Comparison of ENCODE assay signal across 8 cellular contexts in genomic region chr12:109053382-109054123, GRCh38. TPM values are rescaled to one million over a fixed set of nuclear protein-coding genes. Genes with fewer than 3 reads are reported as not detected.
DNase-seq lines count a peak whose midpoint lies in the region; ATAC-seq and TF ChIP-seq lines count a peak whose summit lies in the region.

No MANE protein-coding gene starts in this region.

- H3K9ac ChIP-seq in colonic mucosa (ENCODE audit: low read depth in 2 of 2, low read length in 2 of 2), result peak overlapping the region; percentile 90 to 97
- H3K9ac ChIP-seq in muscle layer of colon (ENCODE audit: low read length), result peak overlapping the region; percentile 84

- H3K9me3 ChIP-seq in colonic mucosa (no peaks in the 10 kb centered on the region), muscle layer of colon (ENCODE audit: low read length) (no peaks in the 10 kb centered on the region), tibial nerve (no peaks in the 10 kb centered on the region)

- H3K36me3 ChIP-seq in colonic mucosa (no peaks in the 10 kb centered on the region), muscle layer of colon (ENCODE audit: insufficient read depth, low read length) (peaks cover 13% of the 10 kb centered on the region), tibial nerve (peaks cover 0 to 19% (median 0%) of the 10 kb centered on the region in 3 donors)

- peak overlapping the region; percentile 93 for H3K4me3 ChIP-seq in GM12865 (ENCODE audit: low read depth, low read length)
- peak overlapping the region; percentile 74 for H3K4me3 ChIP-seq in colonic mucosa
- H3K4me3 ChIP-seq in muscle layer of colon (ENCODE audit: low read depth in 1 of 2, low read length in 2 of 2), result peak overlapping the region; percentile 59 to 93
- H3K4me3 ChIP-seq in tibial nerve, result peak overlapping the region; percentile 73 to 84 (median 78)

- no peak for TF ChIP-seq EP300 in tibial nerve (IDR thresholded peaks at IDR 0.05)

- TF ChIP-seq CTCF in GM12865 (IDR thresholded peaks at IDR 0.05; ENCODE audit: insufficient read depth, low read depth, low read length, missing control alignments) (no peak), colonic mucosa (IDR thresholded peaks at IDR 0.05) (no peak), tibial nerve (IDR thresholded peaks at IDR 0.05) (no peak)

- TF ChIP-seq POLR2A in Raji (IDR thresholded peaks at IDR 0.05; ENCODE audit: insufficient read depth, low read depth, low read length), result 0 out of 2 replicates have a peak, but pooled peaks have one; percentile 25
- no peak for TF ChIP-seq POLR2A in tibial nerve (IDR thresholded peaks at IDR 0.05)

- H3K4me1 ChIP-seq in colonic mucosa (no peaks in the 10 kb centered on the region), muscle layer of colon (ENCODE audit: insufficient read depth, low read length) (peaks cover 13% of the 10 kb centered on the region), tibial nerve (peaks cover 0 to 34% (median 11%) of the 10 kb centered on the region in 4 donors)

- DNase-seq in GM12865 (ENCODE audit: low read depth), result peak; percentile 64
- peak; percentile 34 for DNase-seq in colonic mucosa
- DNase-seq in tibial nerve (ENCODE audit: low spot score in 2 of 2), result no peak
- DNase-seq in NCI-H1930 (lab: John Stamatoyannopoulos, UW), result no peak
- no peak for DNase-seq in HPDE6-E6E7 (ENCODE audit: extremely low spot score)

- intact Hi-C loops in colonic mucosa (cut with DNase I), result no loop called here

- no peaks in the 10 kb centered on the region for H3K27me3 ChIP-seq in colonic mucosa
- H3K27me3 ChIP-seq in muscle layer of colon (ENCODE audit: control insufficient read depth in 1 of 2, insufficient read depth in 2 of 2, low read length in 2 of 2), result no peaks in the 10 kb centered on the region
- no peaks in the 10 kb centered on the region for H3K27me3 ChIP-seq in tibial nerve

- H3K27ac ChIP-seq in colonic mucosa (peak overlapping the region; percentile 81), muscle layer of colon (ENCODE audit: low read depth, low read length) (peak overlapping the region; percentile 79), tibial nerve (peak overlapping the region in 3 of 4 donors; percentile 84 to 86 (median 85))

- 15 to 18% methylated on average over 9 of the region's 9 CpGs for WGBS in tibial nerve, 2 donors

- ATAC-seq in HG02588 (IDR thresholded peaks at IDR 0.05; ENCODE audit: unreplicated experiment), result peak; percentile 31

RNA-seq across cellular contexts. Expression of gene USP30, which starts 1.2 kb away (rescaled TPM):
- total RNA-seq in colonic mucosa, result 10 to 100 TPM; 25.1 to 27.7 TPM
- 10 to 100 TPM; 12.0 to 38.8 (median 20.8) TPM for total RNA-seq in tibial nerve

RNA-seq across cellular contexts. Expression of gene SVOP, which starts 32.7 kb away (rescaled TPM):
- total RNA-seq in colonic mucosa (under 1 TPM; 0.15 to 0.50 TPM), tibial nerve (not detected)

RNA-seq across cellular contexts. Expression of gene ALKBH2, which starts 39.7 kb away (rescaled TPM):
- total RNA-seq in colonic mucosa, result 1 to 10 TPM; 5.0 to 8.9 TPM
- 10 to 100 TPM in 3 of 4 donors, 1 to 10 TPM in 1; 9.2 to 41.4 (median 17.5) TPM for total RNA-seq in tibial nerve

RNA-seq across cellular contexts. Expression of gene UNG, which starts 43.8 kb away (rescaled TPM):
- total RNA-seq in colonic mucosa (10 to 100 TPM; 48.7 to 68.3 TPM), tibial nerve (10 to 100 TPM; 17.4 to 26.9 (median 21.3) TPM)

Comparison
In these comparisons a context has a peak if more than half of its experiments do, and no peak if none do; other contexts are left out.
1. DNase-seq: peak in GM12865 (single experiment) and colonic mucosa (single experiment); none in tibial nerve (0 of 2), NCI-H1930 (0 of 2) and HPDE6-E6E7 (single experiment).
2. Peak in every context shown above with its lines, with median percentiles within 50 percentile points of each other: H3K4me3 ChIP-seq and H3K27ac ChIP-seq.